ENCODE assay signal across 2 cellular contexts in the genomic region with DNA sequence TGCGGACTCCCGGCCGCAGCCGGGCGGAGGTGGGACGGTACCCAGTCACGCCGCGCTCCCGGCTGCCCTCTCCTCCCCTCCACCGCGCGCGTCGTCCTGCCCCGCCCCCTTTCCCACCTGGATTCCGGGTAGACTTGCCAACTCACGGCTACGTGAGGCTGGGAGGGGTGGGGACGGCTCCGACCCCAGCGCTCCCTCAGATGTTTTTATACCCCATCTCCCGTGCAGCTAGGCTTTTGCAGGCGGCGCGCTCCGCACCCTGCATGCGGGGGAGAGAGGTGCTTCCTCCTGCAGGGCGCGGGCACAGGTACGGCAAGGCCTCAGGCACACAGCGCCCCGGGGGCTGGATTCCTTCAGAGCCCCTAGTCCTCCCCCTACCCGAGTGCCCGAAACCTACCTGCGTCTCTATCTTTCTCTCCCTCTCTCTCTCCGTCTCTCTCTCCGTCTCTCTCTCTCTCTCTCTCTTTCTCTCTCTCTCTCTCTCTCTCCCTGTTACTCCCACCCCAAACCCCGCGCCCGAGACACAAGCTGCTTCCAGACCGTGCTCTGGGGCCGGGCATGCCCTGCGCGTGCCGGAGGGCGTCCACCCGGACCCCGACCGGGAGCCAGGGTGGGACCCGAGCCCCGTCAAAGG.
TF ChIP-seq lines count a peak whose summit lies in the region.

No MANE protein-coding gene starts in this region.

TF ChIP-seq in SK-N-SH, 30 proteins besides CTCF, POLR2A, EP300 and RAD21 (continued from another document):
- TF ChIP-seq TCF12 (IDR thresholded peaks at IDR 0.05) (no peak), RCOR1 (IDR thresholded peaks at IDR 0.05; ENCODE audit: low read length) (no peak)
- TF ChIP-seq, protein P1, sequence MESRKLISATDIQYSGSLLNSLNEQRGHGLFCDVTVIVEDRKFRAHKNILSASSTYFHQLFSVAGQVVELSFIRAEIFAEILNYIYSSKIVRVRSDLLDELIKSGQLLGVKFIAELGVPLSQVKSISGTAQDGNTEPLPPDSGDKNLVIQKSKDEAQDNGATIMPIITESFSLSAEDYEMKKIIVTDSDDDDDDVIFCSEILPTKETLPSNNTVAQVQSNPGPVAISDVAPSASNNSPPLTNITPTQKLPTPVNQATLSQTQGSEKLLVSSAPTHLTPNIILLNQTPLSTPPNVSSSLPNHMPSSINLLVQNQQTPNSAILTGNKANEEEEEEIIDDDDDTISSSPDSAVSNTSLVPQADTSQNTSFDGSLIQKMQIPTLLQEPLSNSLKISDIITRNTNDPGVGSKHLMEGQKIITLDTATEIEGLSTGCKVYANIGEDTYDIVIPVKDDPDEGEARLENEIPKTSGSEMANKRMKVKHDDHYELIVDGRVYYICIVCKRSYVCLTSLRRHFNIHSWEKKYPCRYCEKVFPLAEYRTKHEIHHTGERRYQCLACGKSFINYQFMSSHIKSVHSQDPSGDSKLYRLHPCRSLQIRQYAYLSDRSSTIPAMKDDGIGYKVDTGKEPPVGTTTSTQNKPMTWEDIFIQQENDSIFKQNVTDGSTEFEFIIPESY (IDR thresholded peaks at IDR 0.05; ENCODE audit: borderline replicate concordance, low read depth): no peak

TF ChIP-seq in SK-N-SH treated with all-trans-retinoic acid at 6 μM for 48 hours, 23 proteins besides CTCF, POLR2A, EP300 and RAD21:
- TF ChIP-seq, protein P2, sequence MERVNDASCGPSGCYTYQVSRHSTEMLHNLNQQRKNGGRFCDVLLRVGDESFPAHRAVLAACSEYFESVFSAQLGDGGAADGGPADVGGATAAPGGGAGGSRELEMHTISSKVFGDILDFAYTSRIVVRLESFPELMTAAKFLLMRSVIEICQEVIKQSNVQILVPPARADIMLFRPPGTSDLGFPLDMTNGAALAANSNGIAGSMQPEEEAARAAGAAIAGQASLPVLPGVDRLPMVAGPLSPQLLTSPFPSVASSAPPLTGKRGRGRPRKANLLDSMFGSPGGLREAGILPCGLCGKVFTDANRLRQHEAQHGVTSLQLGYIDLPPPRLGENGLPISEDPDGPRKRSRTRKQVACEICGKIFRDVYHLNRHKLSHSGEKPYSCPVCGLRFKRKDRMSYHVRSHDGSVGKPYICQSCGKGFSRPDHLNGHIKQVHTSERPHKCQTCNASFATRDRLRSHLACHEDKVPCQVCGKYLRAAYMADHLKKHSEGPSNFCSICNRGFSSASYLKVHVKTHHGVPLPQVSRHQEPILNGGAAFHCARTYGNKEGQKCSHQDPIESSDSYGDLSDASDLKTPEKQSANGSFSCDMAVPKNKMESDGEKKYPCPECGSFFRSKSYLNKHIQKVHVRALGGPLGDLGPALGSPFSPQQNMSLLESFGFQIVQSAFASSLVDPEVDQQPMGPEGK (CRISPR knock-in tag; IDR thresholded peaks at IDR 0.05; ENCODE audit: borderline replicate concordance): no peak
- TF ChIP-seq, protein P3, sequence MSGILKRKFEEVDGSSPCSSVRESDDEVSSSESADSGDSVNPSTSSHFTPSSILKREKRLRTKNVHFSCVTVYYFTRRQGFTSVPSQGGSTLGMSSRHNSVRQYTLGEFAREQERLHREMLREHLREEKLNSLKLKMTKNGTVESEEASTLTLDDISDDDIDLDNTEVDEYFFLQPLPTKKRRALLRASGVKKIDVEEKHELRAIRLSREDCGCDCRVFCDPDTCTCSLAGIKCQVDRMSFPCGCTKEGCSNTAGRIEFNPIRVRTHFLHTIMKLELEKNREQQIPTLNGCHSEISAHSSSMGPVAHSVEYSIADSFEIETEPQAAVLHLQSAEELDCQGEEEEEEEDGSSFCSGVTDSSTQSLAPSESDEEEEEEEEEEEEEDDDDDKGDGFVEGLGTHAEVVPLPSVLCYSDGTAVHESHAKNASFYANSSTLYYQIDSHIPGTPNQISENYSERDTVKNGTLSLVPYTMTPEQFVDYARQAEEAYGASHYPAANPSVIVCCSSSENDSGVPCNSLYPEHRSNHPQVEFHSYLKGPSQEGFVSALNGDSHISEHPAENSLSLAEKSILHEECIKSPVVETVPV (CRISPR knock-in tag; IDR thresholded peaks at IDR 0.05): no peak
- TF ChIP-seq SNAI2 (CRISPR knock-in tag; IDR thresholded peaks at IDR 0.05) (no peak), OSR1 (CRISPR knock-in tag; IDR thresholded peaks at IDR 0.05) (no peak)
TF ChIP-seq in SK-N-SH treated with all-trans-retinoic acid at 6 μM for 48 hours: peak in this region for 0.
